1 cellular context compared by ENCODE assay signal in genomic region chr19:3343619-3344502, GRCh38.
TF ChIP-seq lines count a peak whose summit lies in the region.

No MANE protein-coding gene starts in this region.

TF ChIP-seq in HepG2, 621 proteins besides CTCF, POLR2A, EP300 and RAD21 (continued from another document):
- TF ChIP-seq ATF6 (CRISPR knock-in tag; conservative IDR thresholded peaks at IDR 0.05) (no peak), ZBTB25 (CRISPR knock-in tag; IDR thresholded peaks at IDR 0.05) (no peak), AGO2 (optimal IDR thresholded peaks at IDR 0.05; ENCODE audit: low read depth, low read length) (no peak), ELF4 (CRISPR knock-in tag; IDR thresholded peaks at IDR 0.05; ENCODE audit: borderline replicate concordance) (no peak), RBM39 (IDR thresholded peaks at IDR 0.05; ENCODE audit: low read depth, low read length, poor library complexity, severe bottlenecking) (peak; percentile 40), ZMAT3 (CRISPR knock-in tag; conservative IDR thresholded peaks at IDR 0.05) (no peak), POLR2AphosphoS5 (IDR thresholded peaks at IDR 0.05; ENCODE audit: low read depth, low read length) (no peak), RFX5 (IDR thresholded peaks at IDR 0.05; ENCODE audit: low read depth, low read length) (0 out of 2 replicates have a peak, but pooled peaks have one; percentile 50), ZNF225 (CRISPR knock-in tag; IDR thresholded peaks at IDR 0.05) (peak; percentile 69), ZNF512 (CRISPR knock-in tag; IDR thresholded peaks at IDR 0.05) (no peak), MIER2 (CRISPR knock-in tag; IDR thresholded peaks at IDR 0.05) (no peak), ADNP (CRISPR knock-in tag; IDR thresholded peaks at IDR 0.05) (peak; percentile 96), ZNF776 (CRISPR knock-in tag; IDR thresholded peaks at IDR 0.05) (no peak), ATAD3A (CRISPR knock-in tag; IDR thresholded peaks at IDR 0.05) (no peak), BATF2 (CRISPR knock-in tag; IDR thresholded peaks at IDR 0.05) (no peak), TBX3 (IDR thresholded peaks at IDR 0.05; ENCODE audit: borderline replicate concordance) (no peak), MBD4 (IDR thresholded peaks at IDR 0.05; ENCODE audit: borderline replicate concordance, low read length) (no peak), NFIC (IDR thresholded peaks at IDR 0.05; ENCODE audit: low read length) (no peak), ZNF781 (CRISPR knock-in tag; IDR thresholded peaks at IDR 0.05; ENCODE audit: borderline replicate concordance, not compliant biosample characterization) (peak; percentile 66), SP140L (CRISPR knock-in tag; IDR thresholded peaks at IDR 0.05; ENCODE audit: borderline replicate concordance) (no peak), TEAD3 (CRISPR knock-in tag; optimal IDR thresholded peaks at IDR 0.05; ENCODE audit: borderline replicate concordance) (peak; percentile 89), ZNF430 (CRISPR knock-in tag; IDR thresholded peaks at IDR 0.05) (0 out of 2 replicates have a peak, but pooled peaks have one; percentile 37), ZNF691 (CRISPR knock-in tag; IDR thresholded peaks at IDR 0.05; ENCODE audit: borderline replicate concordance, low read depth) (no peak), BRF2 (CRISPR knock-in tag; IDR thresholded peaks at IDR 0.05) (no peak)
